1 cellular context compared by ENCODE assay signal in the genomic region with DNA sequence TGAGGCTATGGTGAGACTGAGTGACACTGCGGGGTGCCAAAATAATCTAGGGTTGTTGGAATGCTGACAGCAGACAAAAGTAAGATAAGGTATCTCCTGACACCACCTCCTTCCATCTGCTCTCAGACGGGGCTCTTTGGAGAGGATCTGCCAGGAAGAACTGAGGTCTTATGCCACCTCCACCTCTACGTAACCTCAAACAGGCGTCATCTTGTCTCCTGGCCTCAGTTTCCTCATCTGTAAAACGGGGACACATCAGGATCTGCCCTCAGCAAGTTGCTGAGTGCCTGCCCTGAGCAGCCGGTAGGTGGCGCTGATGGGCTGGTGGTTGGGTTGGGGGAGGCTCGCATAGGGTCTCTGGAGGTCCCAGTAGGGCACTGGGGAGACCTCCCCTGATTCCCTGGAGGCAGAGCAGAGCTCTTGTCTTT.
TF ChIP-seq lines count a peak whose summit lies in the region.

No MANE protein-coding gene starts in this region.

TF ChIP-seq in K562, 482 proteins besides CTCF, POLR2A, EP300 and RAD21 (continued from another document and continues in another):
- TF ChIP-seq CBX2 (IDR thresholded peaks at IDR 0.05; ENCODE audit: insufficient read depth, low read length, poor library complexity, severe bottlenecking) (no peak), HNRNPH1 (optimal IDR thresholded peaks at IDR 0.05; ENCODE audit: low read depth, low read length) (no peak), AFF1 (IDR thresholded peaks at IDR 0.05; ENCODE audit: low read depth in 1 of 2, partially characterized antibody in 2 of 2) (no peak), CBX5 (IDR thresholded peaks at IDR 0.05; ENCODE audit: borderline replicate concordance, low read depth) (0 out of 2 replicates have a peak, but pooled peaks have one; percentile 27), SMARCA5 (IDR thresholded peaks at IDR 0.05) (peak; percentile 95), THRAP3 (IDR thresholded peaks at IDR 0.05; ENCODE audit: borderline replicate concordance) (no peak), KDM1A (IDR thresholded peaks at IDR 0.05) (peak; percentile 88 to 96), STAG1 (CRISPR knock-in tag; IDR thresholded peaks at IDR 0.05; ENCODE audit: borderline replicate concordance) (peak; percentile 57; the same call in 1 of the 2 replicates), PTBP1 (IDR thresholded peaks at IDR 0.05; ENCODE audit: low read depth, low read length) (0 out of 2 replicates have a peak, but pooled peaks have one; percentile 81), ZNF24 (IDR thresholded peaks at IDR 0.05) (peak; percentile 58; the same call in 1 of the 2 replicates), TOE1 (IDR thresholded peaks at IDR 0.05; ENCODE audit: borderline replicate concordance) (0 out of 2 replicates have a peak, but pooled peaks have one; percentile 20), TOE1 (CRISPR knock-in tag; IDR thresholded peaks at IDR 0.05; ENCODE audit: borderline replicate concordance, low read depth) (no peak), ZNF280B (CRISPR knock-in tag; IDR thresholded peaks at IDR 0.05) (no peak), CBFA2T3 (IDR thresholded peaks at IDR 0.05) (peak; percentile 51), HDAC2 (IDR thresholded peaks at IDR 0.05) (peak; percentile 90), ATF7 (IDR thresholded peaks at IDR 0.05) (0 out of 2 replicates have a peak, but pooled peaks have one; percentile 28), ILF3 (IDR thresholded peaks at IDR 0.05; ENCODE audit: borderline replicate concordance) (no peak), ZNF609 (CRISPR knock-in tag; IDR thresholded peaks at IDR 0.05; ENCODE audit: borderline replicate concordance) (no peak), NFIC (IDR thresholded peaks at IDR 0.05) (peak; percentile 22; the same call in 1 of the 2 replicates), CCAR2 (IDR thresholded peaks at IDR 0.05; ENCODE audit: low read depth, low read length) (no peak), JUND (IDR thresholded peaks at IDR 0.05; ENCODE audit: borderline replicate concordance, low read depth, low read length) (0 out of 2 replicates have a peak, but pooled peaks have one; percentile 21), JUND (tag; IDR thresholded peaks at IDR 0.05; ENCODE audit: borderline replicate concordance, low read depth, low read length) (no peak), ZNF174 (CRISPR knock-in tag; IDR thresholded peaks at IDR 0.05) (no peak), ZNF316 (IDR thresholded peaks at IDR 0.05) (no peak), NONO (IDR thresholded peaks at IDR 0.05; ENCODE audit: low read depth in 2 of 2, low read length in 1 of 2) (no peak), NR1H2 (CRISPR knock-in tag; IDR thresholded peaks at IDR 0.05) (no peak), TFAP4 (CRISPR knock-in tag; IDR thresholded peaks at IDR 0.05; ENCODE audit: borderline replicate concordance) (peak; percentile 66), ARID1B (IDR thresholded peaks at IDR 0.05) (0 out of 2 replicates have a peak, but pooled peaks have one; percentile 16), PBX2 (CRISPR knock-in tag; IDR thresholded peaks at IDR 0.05; ENCODE audit: low read depth) (no peak), PBX2 (tag; conservative IDR thresholded peaks at IDR 0.05; ENCODE audit: low read depth) (0 out of 2 replicates have a peak, but pooled peaks have one; percentile 12), ESRRA (IDR thresholded peaks at IDR 0.05; ENCODE audit: borderline replicate concordance, low read depth) (peak; percentile 47; the same call in 1 of the 2 replicates), MED1 (CRISPR knock-in tag; IDR thresholded peaks at IDR 0.05; ENCODE audit: borderline replicate concordance) (no peak)
- TF ChIP-seq, protein P1, sequence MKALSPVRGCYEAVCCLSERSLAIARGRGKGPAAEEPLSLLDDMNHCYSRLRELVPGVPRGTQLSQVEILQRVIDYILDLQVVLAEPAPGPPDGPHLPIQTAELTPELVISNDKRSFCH (CRISPR knock-in tag; IDR thresholded peaks at IDR 0.05) = no peak
- TF ChIP-seq, protein P1 (tag; IDR thresholded peaks at IDR 0.05) = peak; percentile 53; the same call in 1 of the 2 replicates
- TF ChIP-seq, protein P2, sequence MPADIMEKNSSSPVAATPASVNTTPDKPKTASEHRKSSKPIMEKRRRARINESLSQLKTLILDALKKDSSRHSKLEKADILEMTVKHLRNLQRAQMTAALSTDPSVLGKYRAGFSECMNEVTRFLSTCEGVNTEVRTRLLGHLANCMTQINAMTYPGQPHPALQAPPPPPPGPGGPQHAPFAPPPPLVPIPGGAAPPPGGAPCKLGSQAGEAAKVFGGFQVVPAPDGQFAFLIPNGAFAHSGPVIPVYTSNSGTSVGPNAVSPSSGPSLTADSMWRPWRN (IDR thresholded peaks at IDR 0.05; ENCODE audit: low read depth) = no peak
- TF ChIP-seq, protein P3, sequence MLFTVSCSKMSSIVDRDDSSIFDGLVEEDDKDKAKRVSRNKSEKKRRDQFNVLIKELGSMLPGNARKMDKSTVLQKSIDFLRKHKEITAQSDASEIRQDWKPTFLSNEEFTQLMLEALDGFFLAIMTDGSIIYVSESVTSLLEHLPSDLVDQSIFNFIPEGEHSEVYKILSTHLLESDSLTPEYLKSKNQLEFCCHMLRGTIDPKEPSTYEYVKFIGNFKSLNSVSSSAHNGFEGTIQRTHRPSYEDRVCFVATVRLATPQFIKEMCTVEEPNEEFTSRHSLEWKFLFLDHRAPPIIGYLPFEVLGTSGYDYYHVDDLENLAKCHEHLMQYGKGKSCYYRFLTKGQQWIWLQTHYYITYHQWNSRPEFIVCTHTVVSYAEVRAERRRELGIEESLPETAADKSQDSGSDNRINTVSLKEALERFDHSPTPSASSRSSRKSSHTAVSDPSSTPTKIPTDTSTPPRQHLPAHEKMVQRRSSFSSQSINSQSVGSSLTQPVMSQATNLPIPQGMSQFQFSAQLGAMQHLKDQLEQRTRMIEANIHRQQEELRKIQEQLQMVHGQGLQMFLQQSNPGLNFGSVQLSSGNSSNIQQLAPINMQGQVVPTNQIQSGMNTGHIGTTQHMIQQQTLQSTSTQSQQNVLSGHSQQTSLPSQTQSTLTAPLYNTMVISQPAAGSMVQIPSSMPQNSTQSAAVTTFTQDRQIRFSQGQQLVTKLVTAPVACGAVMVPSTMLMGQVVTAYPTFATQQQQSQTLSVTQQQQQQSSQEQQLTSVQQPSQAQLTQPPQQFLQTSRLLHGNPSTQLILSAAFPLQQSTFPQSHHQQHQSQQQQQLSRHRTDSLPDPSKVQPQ (CRISPR knock-in tag; IDR thresholded peaks at IDR 0.05; ENCODE audit: borderline replicate concordance) = no peak
